9 cellular contexts compared by ENCODE assay signal in genomic region chr20:41172296-41173140, GRCh38. TPM values are rescaled to one million over a fixed set of nuclear protein-coding genes. Genes with fewer than 3 reads are reported as not detected.
DNase-seq lines count a peak whose midpoint lies in the region; ATAC-seq and TF ChIP-seq lines count a peak whose summit lies in the region.
"Had no signal": no experiment of that assay in that cellular context is flagged by ENCODE, and none has a peak within 500 bp of the region (broad histone marks: within the 10 kb centered on the region; RNA-seq: fewer than 3 reads in every experiment).

No MANE protein-coding gene starts in this region.

- intact Hi-C loops in left cardiac atrium (cut with DNase I): loop anchor here (1.0 to 10.0 kb wide), 4 partner anchors 60 to 242 kb away; partner anchors contain the start of gene LPIN3 (in 1 of the 2)

- no peaks in the 10 kb centered on the region for H3K23me2 ChIP-seq in H9 (ENCODE audit: insufficient read length, low read depth, low read length, poor library complexity, severe bottlenecking)

- no peaks in the 10 kb centered on the region for H3K9me3 ChIP-seq in H9 (ENCODE audit: control insufficient read depth, low read depth, low read length)
- H3K9me3 ChIP-seq in skeletal muscle tissue (ENCODE audit: control insufficient read depth in 3 of 3, low read length in 3 of 3): no peaks in the 10 kb centered on the region

- no peak overlapping the region for H2BK15ac ChIP-seq in H9 (ENCODE audit: low read depth, low read length)

- no peak overlapping the region for H3K23ac ChIP-seq in H9 (ENCODE audit: insufficient read length, low read depth, low read length)

- H3K27ac Mint-ChIP-seq in H9: peak overlapping the region; percentile 7 to 67 (median 23); a peak in 3 of 7 replicates
- peak overlapping the region; percentile 75 for H3K27ac Mint-ChIP-seq in activated naive CD4-positive, alpha-beta T cell treated with anti-CD3 and anti-CD28 coated beads, Interleukin-2, amount 10 ng/mL, durations not matched to agents 7 days and 5 days

- H4K5ac ChIP-seq in H9 (ENCODE audit: insufficient read length, low read depth, low read length): no peak overlapping the region

- no peak overlapping the region for H2BK5ac ChIP-seq in H9 (ENCODE audit: insufficient read length, low read length)

- H4K8ac ChIP-seq in H9 (replicated peaks; ENCODE audit: insufficient read length, low read depth, low read length): no peak overlapping the region

- ATAC-seq in left cardiac atrium (peak; percentile 6 to 7), GM21528 (IDR thresholded peaks at IDR 0.05; ENCODE audit: low FRiP score, unreplicated experiment) (no peak), HG02759 (IDR thresholded peaks at IDR 0.05; ENCODE audit: unreplicated experiment) (no peak)

- H3K9me3 Mint-ChIP-seq in H9: no peaks in the 10 kb centered on the region
- H3K9me3 Mint-ChIP-seq in activated naive CD4-positive, alpha-beta T cell treated with anti-CD3 and anti-CD28 coated beads, Interleukin-2, amount 10 ng/mL, durations not matched to agents 7 days and 5 days: no peaks in the 10 kb centered on the region
- H3K9me3 Mint-ChIP-seq: T-helper 2 cell treated with Interferon-gamma antibody and Interleukin-4, amounts not matched to agents 5 μg/mL and 100 μg/mL, for 36 hours had no signal

- no peak overlapping the region for H3K56ac ChIP-seq in H9 (ENCODE audit: insufficient read length, low read depth, low read length)

- no peak overlapping the region for H4K91ac ChIP-seq in H9 (ENCODE audit: insufficient read length, low read depth, low read length)

- H3K27ac ChIP-seq in H9 (ENCODE audit: insufficient read length, low read depth, low read length): no peak overlapping the region
- H3K27ac ChIP-seq in skeletal muscle tissue (ENCODE audit: low read depth, low read length): peak overlapping the region; percentile 39

- H2BK20ac ChIP-seq in H9 (ENCODE audit: low read depth, low read length, poor library complexity, severe bottlenecking): no peak overlapping the region

- H3K36me3 Mint-ChIP-seq in H9 (ENCODE audit: insufficient read depth in 1 of 3, low read depth in 3 of 3): peaks cover 52 to 95% (median 82%) of the 10 kb centered on the region in 3 experiments; a peak in 6 of 7 replicates
- peaks cover 90% of the 10 kb centered on the region for H3K36me3 Mint-ChIP-seq in activated naive CD4-positive, alpha-beta T cell treated with anti-CD3 and anti-CD28 coated beads, Interleukin-2, amount 10 ng/mL, durations not matched to agents 7 days and 5 days

- no peak overlapping the region for H2AK5ac ChIP-seq in H9 (ENCODE audit: insufficient read length, low read length)

- TF ChIP-seq CTCF in H9 (conservative IDR thresholded peaks at IDR 0.05): no peak

- no peaks in the 10 kb centered on the region for H3K79me1 ChIP-seq in H9 (ENCODE audit: insufficient read depth, low read depth, low read length, poor library complexity, severe bottlenecking)

- H3K36me3 ChIP-seq in skeletal muscle tissue (ENCODE audit: control insufficient read depth in 3 of 3, insufficient read depth in 3 of 3, low read length in 3 of 3): peaks cover 44 to 62% (median 54%) of the 10 kb centered on the region in 3 donors

- no peaks in the 10 kb centered on the region for H3K79me2 ChIP-seq in H9 (ENCODE audit: insufficient read depth, low read length)

- peak; percentile 33 for DNase-seq in H9
- DNase-seq in activated naive CD4-positive, alpha-beta T cell treated with anti-CD3 and anti-CD28 coated beads, Interleukin-2, amount 10 ng/mL, durations not matched to agents 7 days and 5 days: peak; percentile 20
- DNase-seq in left cardiac atrium: no peak
- no peak for DNase-seq in SIG-M5 (lab: John Stamatoyannopoulos, UW)
- DNase-seq in NCI-H187 (lab: John Stamatoyannopoulos, UW): no peak

- H3K14ac ChIP-seq in H9 (ENCODE audit: insufficient read depth, low read length): no peak overlapping the region

- H3K4ac ChIP-seq in H9 (ENCODE audit: low read depth, low read length): no peak overlapping the region

- no peak overlapping the region for H2AFZ ChIP-seq in H9 (ENCODE audit: low read length)

- H3K4me2 ChIP-seq in H9 (ENCODE audit: insufficient read depth, insufficient read length, low read length): no peak overlapping the region

- no peaks in the 10 kb centered on the region for H4K20me1 ChIP-seq in H9 (ENCODE audit: control insufficient read depth, insufficient read depth, insufficient read length)

- WGBS in H9 (ENCODE audit: extremely low coverage, insufficient read length, low lambda C conversion rate): no CpG with 5 or more reads among the region's 18 CpGs

- peaks cover 8 to 19% of the 10 kb centered on the region in 2 experiments for H3K4me1 Mint-ChIP-seq in H9
- peaks cover 23% of the 10 kb centered on the region for H3K4me1 Mint-ChIP-seq in activated naive CD4-positive, alpha-beta T cell treated with anti-CD3 and anti-CD28 coated beads, Interleukin-2, amount 10 ng/mL, durations not matched to agents 7 days and 5 days

- no peak overlapping the region for H2BK120ac ChIP-seq in H9 (ENCODE audit: low read depth, low read length, poor library complexity, severe bottlenecking)

- no peak overlapping the region for H2BK12ac ChIP-seq in H9 (ENCODE audit: insufficient read length, low read depth, low read length)

- no peak overlapping the region for H3K18ac ChIP-seq in H9 (ENCODE audit: insufficient read length, low read depth, low read length)

- H3K4me1 ChIP-seq in H9 (ENCODE audit: insufficient read depth, low read length): no peaks in the 10 kb centered on the region
- H3K4me1 ChIP-seq in skeletal muscle tissue (ENCODE audit: control insufficient read depth in 3 of 3, insufficient read depth in 3 of 3, low read length in 3 of 3): peaks cover 48 to 58% (median 57%) of the 10 kb centered on the region in 3 donors

- H3K9ac ChIP-seq in H9 (ENCODE audit: extremely low read depth, insufficient read length, low read length): no peak overlapping the region
- peak overlapping the region; percentile 4 to 40 (median 28) for H3K9ac ChIP-seq in skeletal muscle tissue (ENCODE audit: low read depth in 1 of 3, low read length in 3 of 3)

- no peaks in the 10 kb centered on the region for H3K27me3 Mint-ChIP-seq in H9 (ENCODE audit: low read depth)
- no peaks in the 10 kb centered on the region for H3K27me3 Mint-ChIP-seq in activated naive CD4-positive, alpha-beta T cell treated with anti-CD3 and anti-CD28 coated beads, Interleukin-2, amount 10 ng/mL, durations not matched to agents 7 days and 5 days

- no peak overlapping the region for H3T11ph ChIP-seq in H9 (ENCODE audit: low read length)

- CTCF ChIA-PET in activated naive CD4-positive, alpha-beta T cell treated with anti-CD3 and anti-CD28 coated beads, Interleukin-2, amount 10 ng/mL, durations not matched to agents 7 days and 5 days (lab: Charles Lee): interaction anchor here (0.7 to 3.4 kb wide), 23 partner anchors 8 to 238 kb away, joined by 3 to 41 read pairs (median 5); partner anchors contain the start of gene LPIN3

- H3K27me3 ChIP-seq in H9 (ENCODE audit: insufficient read depth, low read length) (no peaks in the 10 kb centered on the region), skeletal muscle tissue (ENCODE audit: control insufficient read depth in 3 of 3, insufficient read depth in 3 of 3, low read length in 3 of 3) (no peaks in the 10 kb centered on the region)

- no peak overlapping the region for H3K4me3 ChIP-seq in skeletal muscle tissue (ENCODE audit: low read length in 3 of 3)

- H3K4me3 Mint-ChIP-seq in H9: no peak overlapping the region
- H3K4me3 Mint-ChIP-seq in activated naive CD4-positive, alpha-beta T cell treated with anti-CD3 and anti-CD28 coated beads, Interleukin-2, amount 10 ng/mL, durations not matched to agents 7 days and 5 days: no peak overlapping the region
- H3K4me3 Mint-ChIP-seq: T-helper 2 cell treated with Interferon-gamma antibody and Interleukin-4, amounts not matched to agents 5 μg/mL and 100 μg/mL, for 36 hours had no signal

RNA-seq across cellular contexts. Expression of gene PLCG1, which starts 35.2 kb away (rescaled TPM):
- total RNA-seq in H9 (2021) (161 and 171 TPM in 2 replicates), left cardiac atrium (10 to 100 TPM; 40.0 to 64.8 TPM), skeletal muscle tissue (66.3 TPM)

Comparison
In these comparisons a context has a peak if more than half of its experiments do, and no peak if none do; other contexts are left out.
1. DNase-seq: peak in H9 (single experiment) and activated naive CD4-positive, alpha-beta T cell treated with anti-CD3 and anti-CD28 coated beads, Interleukin-2, amount 10 ng/mL, durations not matched to agents 7 days and 5 days (single experiment); none in left cardiac atrium (single experiment), SIG-M5 (single experiment) and NCI-H187 (0 of 2).
2. ATAC-seq: peak in left cardiac atrium (2 of 2); none in GM21528 (single experiment) and HG02759 (single experiment).